Comparison of ENCODE assay signal across 12 cellular contexts in genomic region chr16:50208460-50208931, GRCh38. TPM values are rescaled to one million over a fixed set of nuclear protein-coding genes. Genes with fewer than 3 reads are reported as not detected.
A peak's percentile ranks its signal among the peaks of the same experiment; 100 is the strongest.
DNase-seq lines count a peak whose midpoint lies in the region; ATAC-seq and TF ChIP-seq lines count a peak whose summit lies in the region.
"Had no signal": no experiment of that assay in that cellular context is flagged by ENCODE, and none has a peak within 500 bp of the region (broad histone marks: within the 10 kb centered on the region; RNA-seq: fewer than 3 reads in every experiment).

No MANE protein-coding gene starts in this region.

- CTCF ChIA-PET in RWPE1 (lab: Yijun Ruan, JAX), result no interaction called here

- H3K27me3 ChIP-seq in gastrocnemius medialis, result no peaks in the 10 kb centered on the region

- no peak overlapping the region for H3K4me3 ChIP-seq in gastrocnemius medialis
- H3K4me3 ChIP-seq: prostate gland had no signal

- H3K4me3 Mint-ChIP-seq in progenitor cell of endocrine pancreas (ENCODE audit: low read depth), result no peak overlapping the region
- H3K4me3 Mint-ChIP-seq: activated CD4-positive, alpha-beta T cell treated with anti-CD3 and anti-CD28 coated beads, Interleukin-2, amount 10 ng/mL, durations not matched to agents 7 days and 5 days had no signal

- DNase-seq in DMS 273 (lab: John Stamatoyannopoulos, UW; ENCODE audit: unreplicated experiment) (peak; percentile 32), DMS 273 treated with DMSO at 0.1 percent for 48 hours (lab: John Stamatoyannopoulos, UW) (no peak), RWPE1 (ENCODE audit: low spot score) (peak; percentile 53), fibroblast of peridontal ligament (ENCODE audit: extremely low read depth) (peak; percentile 40), gastrocnemius medialis (no peak), progenitor cell of endocrine pancreas (ENCODE audit: low spot score, unreplicated experiment) (no peak)
- no peak for DNase-seq in activated CD8-positive, alpha-beta memory T cell treated with anti-CD3 and anti-CD28 coated beads, Interleukin-2, amount 50 U/mL, for 4 hours
- DNase-seq: activated CD4-positive, alpha-beta T cell treated with anti-CD3 and anti-CD28 coated beads, Interleukin-2, amount 10 ng/mL, durations not matched to agents 7 days and 5 days; NCI-H446 had no signal

- no peaks in the 10 kb centered on the region for H3K27me3 Mint-ChIP-seq in progenitor cell of endocrine pancreas
- H3K27me3 Mint-ChIP-seq: activated CD4-positive, alpha-beta T cell treated with anti-CD3 and anti-CD28 coated beads, Interleukin-2, amount 10 ng/mL, durations not matched to agents 7 days and 5 days had no signal

- no peak for TF ChIP-seq CTCF in RWPE1 (conservative IDR thresholded peaks at IDR 0.05; ENCODE audit: low read depth)
- TF ChIP-seq CTCF in gastrocnemius medialis (IDR thresholded peaks at IDR 0.05 in 4 of 5, conservative IDR thresholded peaks at IDR 0.05 in 1 of 5), result no peak
- no peak for TF ChIP-seq CTCF in progenitor cell of endocrine pancreas (IDR thresholded peaks at IDR 0.05; ENCODE audit: unreplicated experiment)

- no peaks in the 10 kb centered on the region for H3K9me3 ChIP-seq in gastrocnemius medialis
- H3K9me3 ChIP-seq: prostate gland had no signal

- intact Hi-C loops in gastrocnemius medialis (cut with DNase I; ENCODE audit: low total_unique reads), result no loop called here

- POLR2A ChIA-PET in RWPE1 (lab: Yijun Ruan, JAX; ENCODE audit: low non-redundant PET), result no interaction called here

- no peak for TF ChIP-seq POLR2A in gastrocnemius medialis (IDR thresholded peaks at IDR 0.05)

- H3K27ac ChIP-seq in RWPE1, result peak overlapping the region; percentile 85
- peak overlapping the region in 3 of 4 donors; percentile 32 to 72 (median 35) for H3K27ac ChIP-seq in gastrocnemius medialis
- H3K27ac ChIP-seq: 22Rv1, prostate gland had no signal

- in situ Hi-C loops in gastrocnemius medialis (cut with MboI; ENCODE audit: low sequenced_read_pairs in 4 of 4), result loop anchor here (5.0 to 25.0 kb wide), 5 partner anchors 64 to 454 kb away; partner anchors contain the start of genes CNEP1R1 (in 2 of the 4) and BRD7 (in 1 of the 4)

- H3K27ac Mint-ChIP-seq in progenitor cell of endocrine pancreas, result no peak overlapping the region
- H3K27ac Mint-ChIP-seq: activated CD4-positive, alpha-beta T cell treated with anti-CD3 and anti-CD28 coated beads, Interleukin-2, amount 10 ng/mL, durations not matched to agents 7 days and 5 days had no signal

- no peaks in the 10 kb centered on the region for H3K9me3 Mint-ChIP-seq in progenitor cell of endocrine pancreas (ENCODE audit: low read depth)
- H3K9me3 Mint-ChIP-seq: activated CD4-positive, alpha-beta T cell treated with anti-CD3 and anti-CD28 coated beads, Interleukin-2, amount 10 ng/mL, durations not matched to agents 7 days and 5 days had no signal

- H3K36me3 Mint-ChIP-seq in progenitor cell of endocrine pancreas (ENCODE audit: insufficient read depth), result no peaks in the 10 kb centered on the region

- peak in 1 of 2 donors; percentile 41 for ATAC-seq in gastrocnemius medialis
- ATAC-seq in HG02642 (IDR thresholded peaks at IDR 0.05; ENCODE audit: poor library complexity, unreplicated experiment), result no peak

- peaks cover 13% of the 10 kb centered on the region for H3K4me1 Mint-ChIP-seq in progenitor cell of endocrine pancreas (ENCODE audit: low read depth)

- peaks cover 0 to 17% of the 10 kb centered on the region in 2 donors for H3K36me3 ChIP-seq in gastrocnemius medialis
- H3K36me3 ChIP-seq: prostate gland had no signal

- H3K4me1 ChIP-seq in gastrocnemius medialis, result peaks cover 54 to 58% of the 10 kb centered on the region in 2 donors

RNA-seq across cellular contexts. Expression of gene TENT4B, which starts 55.4 kb away (rescaled TPM):
- total RNA-seq in gastrocnemius medialis (10 to 100 TPM in 1 of 4 donors, 1 to 10 TPM in 3; 5.7 to 12.2 (median 7.0) TPM), progenitor cell of endocrine pancreas (13.5 TPM in 2 replicates)

RNA-seq across cellular contexts. Expression of gene ADCY7, which starts 57.9 kb away (rescaled TPM):
- 1 to 10 TPM in 3 of 4 donors, under 1 TPM in 1; 0.90 to 7.3 (median 2.6) TPM for total RNA-seq in gastrocnemius medialis
- total RNA-seq in progenitor cell of endocrine pancreas, result 16.8 and 17.0 TPM in 2 replicates

Comparison
In these comparisons a context has a peak if more than half of its experiments do, and no peak if none do; other contexts are left out.
1. DNase-seq: peak in DMS 273 (single experiment), RWPE1 (single experiment) and fibroblast of peridontal ligament (single experiment); none in DMS 273 treated with DMSO at 0.1 percent for 48 hours (single experiment), gastrocnemius medialis (0 of 2), activated CD8-positive, alpha-beta memory T cell treated with anti-CD3 and anti-CD28 coated beads, Interleukin-2, amount 50 U/mL, for 4 hours (single experiment) and progenitor cell of endocrine pancreas (single experiment).